ENCODE assay signal across 29 cellular contexts in genomic region chr18:34042423-34043146, GRCh38.
"Had no signal": no experiment of that assay in that cellular context is flagged by ENCODE, and none has a peak within 500 bp of the region (broad histone marks: within the 10 kb centered on the region; RNA-seq: fewer than 3 reads in every experiment).

No MANE protein-coding gene starts in this region.

- H3K4me1 ChIP-seq: SJCRH30 had no signal

- H3K9me3 ChIP-seq: SJCRH30 had no signal

- H3K27ac ChIP-seq: brain microvascular endothelial cell, PC-9, SJCRH30, SK-N-MC, VCaP had no signal

- H3K4me3 ChIP-seq: PC-9, SJCRH30, SK-N-MC had no signal

- FAIRE-seq: colon, RCC 7860 had no signal

- H2AFZ ChIP-seq: PC-9 had no signal

- H3K4me2 ChIP-seq: PC-9 had no signal

- ATAC-seq: activated naive CD8-positive, alpha-beta T cell treated with anti-CD3 and anti-CD28 coated beads, Interleukin-2, amount 50 U/mL, for 24 hours had no signal

- H3K27me3 ChIP-seq: brain microvascular endothelial cell, SJCRH30 had no signal

- H3K36me3 ChIP-seq: brain microvascular endothelial cell, SJCRH30 had no signal

- DNase-seq: activated B cell treated with CpG ODN at 0.5 μM for 24 hours; activated CD4-positive, alpha-beta memory T cell treated with anti-CD3 and anti-CD28 coated beads for 36 hours; activated CD4-positive, alpha-beta T cell treated with anti-CD3 and anti-CD28 coated beads for 4 hours; activated CD4-positive, alpha-beta T cell treated with anti-CD3 and anti-CD28 coated beads, Interleukin-2, amount 50 U/mL, for 1 hour; activated CD4-positive, CD25-positive, alpha-beta regulatory T cell treated with anti-CD3 and anti-CD28 coated beads, Interleukin-2, amount 50 U/mL, for 72 hours; activated CD8-positive, alpha-beta memory T cell treated with anti-CD3 and anti-CD28 coated beads, Interleukin-2, amount 50 U/mL, for 4 hours; activated effector memory CD4-positive, alpha-beta T cell treated with Interleukin-2 at 50 U/mL for 16 hours; activated naive CD4-positive, alpha-beta T cell treated with anti-CD3 and anti-CD28 coated beads, Interleukin-2, amount 10 ng/mL, durations not matched to agents 7 days and 5 days; activated naive CD8-positive, alpha-beta T cell treated with anti-CD3 and anti-CD28 coated beads, Interleukin-2, amount 50 U/mL, for 24 hours; activated T-cell treated with anti-CD3 and anti-CD28 coated beads, Interleukin-2, amount 50 U/mL, for 48 hours; anterior cingulate cortex; brain microvascular endothelial cell; central memory CD4-positive, alpha-beta T cell; NCI-H1048; NCI-H1105 treated with DMSO at 0.1 percent for 48 hours; NCI-H1436; NCI-H1694; NCI-H1930; NCI-H345; NCI-H524 treated with DMSO at 0.1 percent for 48 hours; NCI-H748 treated with DMSO at 0.1 percent for 48 hours; PC-9; Right ventricle myocardium superior; SJCRH30; T1000 had no signal
